Comparison of ENCODE assay signal across 8 cellular contexts in the genomic region with DNA sequence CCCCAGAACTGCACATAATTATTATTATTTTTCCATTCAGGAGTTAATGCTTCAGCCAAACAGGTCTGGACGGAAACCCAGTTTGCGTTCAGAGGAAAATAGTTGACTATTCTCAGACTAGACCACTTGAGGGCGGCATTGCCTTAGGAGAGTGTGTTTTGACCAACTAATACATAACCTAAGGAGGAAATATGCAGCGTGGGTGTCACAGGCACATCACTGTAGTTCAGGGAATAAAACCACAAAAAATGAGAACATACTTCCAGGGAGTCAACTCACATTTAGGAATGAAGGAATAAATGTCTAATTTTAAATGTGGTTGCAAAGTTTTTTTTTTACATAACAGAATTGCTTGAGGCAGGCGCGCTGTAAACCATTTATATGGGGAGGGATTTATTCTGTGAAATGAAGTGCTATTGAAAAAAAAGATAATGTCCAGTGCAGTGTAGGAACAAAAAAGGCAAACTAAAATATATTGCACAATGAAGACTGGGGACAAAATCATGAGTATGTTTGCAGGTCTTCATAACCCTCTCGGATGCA.
DNase-seq lines count a peak whose midpoint lies in the region; ATAC-seq and TF ChIP-seq lines count a peak whose summit lies in the region.

No MANE protein-coding gene starts in this region.

- TF ChIP-seq CTCF in DND-41 (IDR thresholded peaks at IDR 0.05; ENCODE audit: borderline replicate concordance, extremely low read depth, low read length, poor library complexity, severe bottlenecking) = peak; percentile 71
- peak; percentile 11 for TF ChIP-seq CTCF in HL-60 (IDR thresholded peaks at IDR 0.05; ENCODE audit: insufficient read depth, low read length)
- peak; percentile 92 for TF ChIP-seq CTCF in OCI-LY7 (conservative IDR thresholded peaks at IDR 0.05; ENCODE audit: low read length)
- TF ChIP-seq CTCF in fibroblast of villous mesenchyme (IDR thresholded peaks at IDR 0.05; ENCODE audit: insufficient read depth, low read depth, low read length) = peak; percentile 83

- peaks cover 13% of the 10 kb centered on the region for H3K27me3 ChIP-seq in DND-41 (ENCODE audit: insufficient read depth, low read length, poor library complexity)
- no peaks in the 10 kb centered on the region for H3K27me3 ChIP-seq in HL-60 (ENCODE audit: insufficient read depth, poor library complexity, severe bottlenecking)

- no peaks in the 10 kb centered on the region for H3K9me3 Mint-ChIP-seq in activated T-cell treated with anti-CD3 and anti-CD28 coated beads, Interleukin-2, amount 50 U/mL, for 72 hours

- no peaks in the 10 kb centered on the region for H3K4me1 ChIP-seq in DND-41 (ENCODE audit: insufficient read depth, low read length)
- H3K4me1 ChIP-seq in OCI-LY7 (ENCODE audit: insufficient read depth, low read length, poor library complexity, severe bottlenecking) = no peaks in the 10 kb centered on the region

- H3K79me2 ChIP-seq in DND-41 (ENCODE audit: insufficient read depth, low read length) = no peaks in the 10 kb centered on the region
- H3K79me2 ChIP-seq in OCI-LY7 (ENCODE audit: insufficient read depth, low read depth, low read length) = no peaks in the 10 kb centered on the region

- H3K27me3 Mint-ChIP-seq in activated T-cell treated with anti-CD3 and anti-CD28 coated beads, Interleukin-2, amount 50 U/mL, for 72 hours (ENCODE audit: low read depth) = peaks cover 8% of the 10 kb centered on the region

- H3K4me2 ChIP-seq in DND-41 (ENCODE audit: insufficient read depth, low read length) = no peak overlapping the region
- H3K4me2 ChIP-seq in OCI-LY7 (ENCODE audit: low read length) = no peak overlapping the region

- DNase-seq in DND-41 (peak; percentile 52), HL-60 (ENCODE audit: low read depth in 1 of 2, low spot score in 1 of 2) (peak; percentile 20 to 68), OCI-LY7 (ENCODE audit: low spot score) (peak; percentile 70), fibroblast of villous mesenchyme (ENCODE audit: low read depth) (peak; percentile 82), occipital lobe (lab: John Stamatoyannopoulos, UW) (peak; percentile 43), ureter (ENCODE audit: low spot score) (peak; percentile 77)
- peak; percentile 50 to 52 for DNase-seq in activated T-cell treated with anti-CD3 and anti-CD28 coated beads, Interleukin-2, amount 50 U/mL, for 72 hours

- H3K27ac ChIP-seq in DND-41 (ENCODE audit: low read length) = no peak overlapping the region
- H3K27ac ChIP-seq in HL-60 (replicated peaks) = no peak overlapping the region
- no peak overlapping the region for H3K27ac ChIP-seq in OCI-LY7 (ENCODE audit: low read depth, low read length, poor library complexity, severe bottlenecking)

- H3K4me1 Mint-ChIP-seq in activated T-cell treated with anti-CD3 and anti-CD28 coated beads, Interleukin-2, amount 50 U/mL, for 72 hours (ENCODE audit: low read depth) = no peaks in the 10 kb centered on the region

- H3K9ac ChIP-seq in DND-41 (ENCODE audit: low read depth, low read length) = no peak overlapping the region

- POLR2A ChIA-PET in OCI-LY7 (lab: Charles Lee) = no interaction called here

- H3K4me3 ChIP-seq in DND-41 (ENCODE audit: low read depth in 1 of 2, low read length in 2 of 2) = no peak overlapping the region
- no peak overlapping the region for H3K4me3 ChIP-seq in HL-60 (replicated peaks; ENCODE audit: insufficient read depth, low read length)
- H3K4me3 ChIP-seq in OCI-LY7 (ENCODE audit: low read depth, low read length, poor library complexity, severe bottlenecking) = no peak overlapping the region
- H3K4me3 ChIP-seq in fibroblast of villous mesenchyme (ENCODE audit: low read depth, low read length) = no peak overlapping the region

- H3K36me3 Mint-ChIP-seq in activated T-cell treated with anti-CD3 and anti-CD28 coated beads, Interleukin-2, amount 50 U/mL, for 72 hours (ENCODE audit: insufficient read depth in 2 of 2) = no peaks in the 10 kb centered on the region

- H3K27ac Mint-ChIP-seq in activated T-cell treated with anti-CD3 and anti-CD28 coated beads, Interleukin-2, amount 50 U/mL, for 72 hours = no peak overlapping the region

- H3K9me3 ChIP-seq in DND-41 (ENCODE audit: insufficient read depth, low read length, severe bottlenecking) (no peaks in the 10 kb centered on the region), OCI-LY7 (ENCODE audit: low read length) (no peaks in the 10 kb centered on the region)

- H2AFZ ChIP-seq in DND-41 (ENCODE audit: low read depth, low read length) (no peak overlapping the region), OCI-LY7 (ENCODE audit: low read length) (no peak overlapping the region)

- no peaks in the 10 kb centered on the region for H3K9me2 ChIP-seq in OCI-LY7 (ENCODE audit: insufficient read depth, low read length)

- peak; percentile 76 for ATAC-seq in DND-41 (ENCODE audit: insufficient read depth, low read depth)
- peak; percentile 76 for ATAC-seq in GM21360 (IDR thresholded peaks at IDR 0.05; ENCODE audit: unreplicated experiment)
- ATAC-seq in activated T-cell treated with anti-CD3 and anti-CD28 coated beads, Interleukin-2, amount 50 U/mL, for 72 hours (replicated peaks in 1 of 2) = peak; percentile 65

- no TSS peak for BruUV-seq in OCI-LY7 (replicated peaks; lab: Mats Ljungman, UMichigan)

- H3K36me3 ChIP-seq in DND-41 (ENCODE audit: insufficient read depth, low read length) (no peaks in the 10 kb centered on the region), OCI-LY7 (ENCODE audit: insufficient read depth, low read length) (no peaks in the 10 kb centered on the region)

- intact Hi-C loops in OCI-LY7 (cut with micrococcal nuclease; ENCODE audit: unreplicated experiment) = loop anchor here (2.0 to 10.0 kb wide), 4 partner anchors 305 to 1070 kb away; partner anchors contain the start of gene PDE5A

- no peaks in the 10 kb centered on the region for H4K20me1 ChIP-seq in DND-41 (ENCODE audit: insufficient read depth, low read length)
- H4K20me1 ChIP-seq in OCI-LY7 (ENCODE audit: insufficient read depth, low read length) = no peaks in the 10 kb centered on the region

- no peak overlapping the region for H3K4me3 Mint-ChIP-seq in activated T-cell treated with anti-CD3 and anti-CD28 coated beads, Interleukin-2, amount 50 U/mL, for 72 hours

- CTCF ChIA-PET in OCI-LY7 (lab: Charles Lee; ENCODE audit: unreplicated experiment) = no interaction called here

Comparison
In these comparisons a context has a peak if more than half of its experiments do, and no peak if none do; other contexts are left out.
1. CTCF ChIP-seq: peak in every context shown above with its lines; median percentile 92 in OCI-LY7; 83 in fibroblast of villous mesenchyme; 71 in DND-41; 11 in HL-60.